1 cellular context compared by ENCODE assay signal in genomic region chr3:191339313-191339917, GRCh38.
TF ChIP-seq lines count a peak whose summit lies in the region.

No MANE protein-coding gene starts in this region.

TF ChIP-seq in K562, 482 proteins besides CTCF, POLR2A, EP300 and RAD21 (continued from another document):
- TF ChIP-seq TCF3 (CRISPR knock-in tag; IDR thresholded peaks at IDR 0.05) (no peak), ZFPM2 (CRISPR knock-in tag; IDR thresholded peaks at IDR 0.05) (no peak), CHD2 (IDR thresholded peaks at IDR 0.05; ENCODE audit: low read depth, low read length) (no peak), STAG1 (CRISPR knock-in tag; IDR thresholded peaks at IDR 0.05; ENCODE audit: borderline replicate concordance) (no peak), PHTF2 (CRISPR knock-in tag; IDR thresholded peaks at IDR 0.05) (no peak), KLF16 (IDR thresholded peaks at IDR 0.05) (no peak), MXD1 (CRISPR knock-in tag; IDR thresholded peaks at IDR 0.05; ENCODE audit: borderline replicate concordance, poor library complexity, severe bottlenecking) (no peak), FOSL1 (tag; conservative IDR thresholded peaks at IDR 0.05) (no peak), ATF2 (CRISPR knock-in tag; IDR thresholded peaks at IDR 0.05) (no peak), YBX1 (IDR thresholded peaks at IDR 0.05) (no peak), ZNF12 (CRISPR knock-in tag; IDR thresholded peaks at IDR 0.05) (no peak), ZNF445 (CRISPR knock-in tag; IDR thresholded peaks at IDR 0.05; ENCODE audit: low read depth) (no peak)
